Comparison of ENCODE assay signal across 8 cellular contexts in genomic region chr14:106184771-106185170, GRCh38.
DNase-seq lines count a peak whose midpoint lies in the region; ATAC-seq and TF ChIP-seq lines count a peak whose summit lies in the region.
"Not testable (repeated sequence)": the region's sequence is repeated elsewhere in the genome, so short reads cannot be mapped to it uniquely, and the experiment has no call there.

No MANE protein-coding gene starts in this region.

- H3K4me3 Mint-ChIP-seq in CD8-positive, alpha-beta memory T cell = peak overlapping the region; percentile 2 to 72 (median 58)
- H3K4me3 Mint-ChIP-seq in activated naive CD8-positive, alpha-beta T cell treated with anti-CD3 and anti-CD28 coated beads, Interleukin-2, amount 50 U/mL, for 24 hours = not testable (repeated sequence)
- H3K4me3 Mint-ChIP-seq in natural killer cell = peak overlapping the region; percentile 70
- H3K4me3 Mint-ChIP-seq in stimulated activated naive CD8-positive, alpha-beta T cell treated with anti-CD3 and anti-CD28 coated beads, Interleukin-15, Interleukin-2, amounts not matched to agents 100 ng/mL and 50 ng/mL, for 24 hours = peak overlapping the region; percentile 1

- ATAC-seq in activated naive CD8-positive, alpha-beta T cell treated with anti-CD3 and anti-CD28 coated beads, Interleukin-2, amount 50 U/mL, for 24 hours = peak; percentile 86
- ATAC-seq in natural killer cell = peak; percentile 85 to 90 (median 90)

- not testable (repeated sequence) for H3K9me3 Mint-ChIP-seq in CD8-positive, alpha-beta memory T cell; activated naive CD8-positive, alpha-beta T cell treated with anti-CD3 and anti-CD28 coated beads, Interleukin-2, amount 50 U/mL, for 24 hours; natural killer cell; stimulated activated naive CD8-positive, alpha-beta T cell treated with anti-CD3 and anti-CD28 coated beads, Interleukin-15, Interleukin-2, amounts not matched to agents 100 ng/mL and 50 ng/mL, for 24 hours

- H3K27ac ChIP-seq in CD8-positive, alpha-beta memory T cell (ENCODE audit: low read depth, low read length) = not testable (repeated sequence)

- POLR2A ChIA-PET in CD8-positive, alpha-beta memory T cell (lab: Charles Lee) = not testable (repeated sequence)

- peak overlapping the region; percentile 51 to 97 (median 86) for H3K27ac Mint-ChIP-seq in CD8-positive, alpha-beta memory T cell
- not testable (repeated sequence) for H3K27ac Mint-ChIP-seq in activated naive CD8-positive, alpha-beta T cell treated with anti-CD3 and anti-CD28 coated beads, Interleukin-2, amount 50 U/mL, for 24 hours; stimulated activated naive CD8-positive, alpha-beta T cell treated with anti-CD3 and anti-CD28 coated beads, Interleukin-15, Interleukin-2, amounts not matched to agents 100 ng/mL and 50 ng/mL, for 24 hours
- peak overlapping the region; percentile 37 to 84 for H3K27ac Mint-ChIP-seq in natural killer cell

- intact Hi-C loops in natural killer cell (cut with micrococcal nuclease) = loop anchor here (10.0 kb wide), 1 partner anchor 320 kb away; no protein-coding TSS in a partner anchor

- TF ChIP-seq CTCF in natural killer cell (IDR thresholded peaks at IDR 0.05) = not testable (repeated sequence)

- DNase-seq in CD8-positive, alpha-beta memory T cell = peak; percentile 55 to 85 (median 69)
- peak; percentile 48 for DNase-seq in T-helper 9 cell
- peak; percentile 32 to 46 for DNase-seq in activated CD8-positive, alpha-beta memory T cell treated with anti-CD3 and anti-CD28 coated beads for 1 hour (ENCODE audit: extremely low read depth in 1 of 2, low read depth in 1 of 2)
- DNase-seq in activated T-helper 1 cell treated with anti-CD3 and anti-CD28 coated beads, Interleukin-2, amount 50 U/mL, for 16 hours (ENCODE audit: low read depth in 1 of 2, low spot score in 1 of 2) = peak; percentile 43 to 45
- peak; percentile 48 for DNase-seq in activated naive CD8-positive, alpha-beta T cell treated with anti-CD3 and anti-CD28 coated beads, Interleukin-2, amount 50 U/mL, for 24 hours
- DNase-seq in natural killer cell = peak; percentile 67
- DNase-seq in stimulated activated CD8-positive, alpha-beta memory T cell treated with anti-CD3 and anti-CD28 coated beads, Interleukin-12 subunit alpha, Interleukin-12 subunit beta, amount 100 ng/mL, for 4 hours (ENCODE audit: low read depth) = peak; percentile 29

- H3K4me1 Mint-ChIP-seq in CD8-positive, alpha-beta memory T cell = peaks cover 28 to 43% (median 34%) of the 10 kb centered on the region in 3 donors
- H3K4me1 Mint-ChIP-seq in activated naive CD8-positive, alpha-beta T cell treated with anti-CD3 and anti-CD28 coated beads, Interleukin-2, amount 50 U/mL, for 24 hours = peaks cover 25% of the 10 kb centered on the region
- H3K4me1 Mint-ChIP-seq in natural killer cell = peaks cover 28 to 29% of the 10 kb centered on the region in 2 donors
- peaks cover 27% of the 10 kb centered on the region for H3K4me1 Mint-ChIP-seq in stimulated activated naive CD8-positive, alpha-beta T cell treated with anti-CD3 and anti-CD28 coated beads, Interleukin-15, Interleukin-2, amounts not matched to agents 100 ng/mL and 50 ng/mL, for 24 hours (ENCODE audit: low read depth)

- not testable (repeated sequence) for H3K36me3 ChIP-seq in CD8-positive, alpha-beta memory T cell (ENCODE audit: insufficient read depth, low read length)

- not testable (repeated sequence) for H3K27me3 ChIP-seq in CD8-positive, alpha-beta memory T cell (ENCODE audit: insufficient read depth, low read length, poor library complexity, severe bottlenecking)

- H3K4me3 ChIP-seq in CD8-positive, alpha-beta memory T cell (ENCODE audit: low read length) = peak overlapping the region; percentile 45

- not testable (repeated sequence) for H3K9me3 ChIP-seq in CD8-positive, alpha-beta memory T cell (ENCODE audit: low read length)

- H3K27me3 Mint-ChIP-seq in CD8-positive, alpha-beta memory T cell = peaks cover 13 to 21% of the 10 kb centered on the region in 2 donors
- peaks cover 15% of the 10 kb centered on the region for H3K27me3 Mint-ChIP-seq in activated naive CD8-positive, alpha-beta T cell treated with anti-CD3 and anti-CD28 coated beads, Interleukin-2, amount 50 U/mL, for 24 hours
- H3K27me3 Mint-ChIP-seq in natural killer cell (ENCODE audit: low read depth in 2 of 2) = peaks cover 54 to 55% of the 10 kb centered on the region in 2 donors
- H3K27me3 Mint-ChIP-seq in stimulated activated naive CD8-positive, alpha-beta T cell treated with anti-CD3 and anti-CD28 coated beads, Interleukin-15, Interleukin-2, amounts not matched to agents 100 ng/mL and 50 ng/mL, for 24 hours = peaks cover 15% of the 10 kb centered on the region

- peaks cover 26% of the 10 kb centered on the region for H3K4me1 ChIP-seq in CD8-positive, alpha-beta memory T cell (ENCODE audit: insufficient read depth, low read length)

- CTCF ChIA-PET in CD8-positive, alpha-beta memory T cell (lab: Charles Lee) = interaction anchor here (0.7 to 1.6 kb wide), 6 partner anchors 10 to 34 kb away, joined by 3 to 6 read pairs (median 3); no protein-coding TSS in a partner anchor

- H3K36me3 Mint-ChIP-seq in CD8-positive, alpha-beta memory T cell; activated naive CD8-positive, alpha-beta T cell treated with anti-CD3 and anti-CD28 coated beads, Interleukin-2, amount 50 U/mL, for 24 hours (ENCODE audit: low read depth); natural killer cell; stimulated activated naive CD8-positive, alpha-beta T cell treated with anti-CD3 and anti-CD28 coated beads, Interleukin-15, Interleukin-2, amounts not matched to agents 100 ng/mL and 50 ng/mL, for 24 hours (ENCODE audit: low read depth): not testable (repeated sequence)
